ENCODE assay signal across 9 cellular contexts in genomic region chr10:50421026-50421719, GRCh38.
DNase-seq lines count a peak whose midpoint lies in the region; TF ChIP-seq lines count a peak whose summit lies in the region.
"Had no signal": no experiment of that assay in that cellular context is flagged by ENCODE, and none has a peak within 500 bp of the region (broad histone marks: within the 10 kb centered on the region; RNA-seq: fewer than 3 reads in every experiment).

No MANE protein-coding gene starts in this region.

- H2AFZ ChIP-seq in H9 (ENCODE audit: low read length) = no peak overlapping the region

- intact Hi-C loops in ascending aorta (cut with DNase I) = no loop called here

- H3K18ac ChIP-seq in H9 (ENCODE audit: insufficient read length, low read depth, low read length) = no peak overlapping the region

- no peak overlapping the region for H4K5ac ChIP-seq in H9 (ENCODE audit: insufficient read length, low read depth, low read length)

- no peak overlapping the region for H2BK120ac ChIP-seq in H9 (ENCODE audit: low read depth, low read length, poor library complexity, severe bottlenecking)

- H3K4ac ChIP-seq in H9 (ENCODE audit: low read depth, low read length) = no peak overlapping the region

- H3K27ac Mint-ChIP-seq in H9 = peak overlapping the region in 2 of 3 experiments; percentile 13 to 17; a peak in 2 of 7 replicates

- no peak overlapping the region for H2BK20ac ChIP-seq in H9 (ENCODE audit: low read depth, low read length, poor library complexity, severe bottlenecking)

- no peak overlapping the region for H3K27ac ChIP-seq in H9 (ENCODE audit: insufficient read length, low read depth, low read length)
- no peak overlapping the region for H3K27ac ChIP-seq in ascending aorta

- H3K4me1 Mint-ChIP-seq in H9 = peaks cover 25 to 29% of the 10 kb centered on the region in 2 experiments

- H2BK5ac ChIP-seq in H9 (ENCODE audit: insufficient read length, low read length) = no peak overlapping the region

- no peak overlapping the region for H3K9ac ChIP-seq in H9 (ENCODE audit: extremely low read depth, insufficient read length, low read length)

- peaks cover 11% of the 10 kb centered on the region for H3K23me2 ChIP-seq in H9 (ENCODE audit: insufficient read length, low read depth, low read length, poor library complexity, severe bottlenecking)

- peaks cover 3% of the 10 kb centered on the region; the same call in 1 of the 2 replicates for H3K27me3 Mint-ChIP-seq in H9 (ENCODE audit: low read depth)
- H3K27me3 Mint-ChIP-seq: central memory CD8-positive, alpha-beta T cell had no signal

- no peaks in the 10 kb centered on the region for H3K36me3 Mint-ChIP-seq in H9 (ENCODE audit: insufficient read depth in 1 of 3, low read depth in 3 of 3)

- H3K4me3 ChIP-seq in ascending aorta = no peak overlapping the region

- no peaks in the 10 kb centered on the region for H3K79me1 ChIP-seq in H9 (ENCODE audit: insufficient read depth, low read depth, low read length, poor library complexity, severe bottlenecking)

- no CpG with 5 or more reads among the region's 6 CpGs for WGBS in H9 (ENCODE audit: extremely low coverage, insufficient read length, low lambda C conversion rate)

- no peak overlapping the region for H4K8ac ChIP-seq in H9 (replicated peaks; ENCODE audit: insufficient read length, low read depth, low read length)

- no peak overlapping the region for H2AK5ac ChIP-seq in H9 (ENCODE audit: insufficient read length, low read length)

- TF ChIP-seq CTCF in H9 (conservative IDR thresholded peaks at IDR 0.05) (peak; percentile 89), ascending aorta (IDR thresholded peaks at IDR 0.05) (peak; percentile 35 to 58 (median 54))

- no peak overlapping the region for H3K4me2 ChIP-seq in H9 (ENCODE audit: insufficient read depth, insufficient read length, low read length)

- H3K4me1 ChIP-seq in H9 (ENCODE audit: insufficient read depth, low read length) (peaks cover 5% of the 10 kb centered on the region; the same call in 1 of the 2 replicates), ascending aorta (peaks cover 0 to 9% of the 10 kb centered on the region in 2 donors)

- no peak overlapping the region for H4K91ac ChIP-seq in H9 (ENCODE audit: insufficient read length, low read depth, low read length)

- H4K20me1 ChIP-seq in H9 (ENCODE audit: control insufficient read depth, insufficient read depth, insufficient read length) = no peaks in the 10 kb centered on the region

- H3K79me2 ChIP-seq in H9 (ENCODE audit: insufficient read depth, low read length) = no peaks in the 10 kb centered on the region

- H3K14ac ChIP-seq in H9 (ENCODE audit: insufficient read depth, low read length) = no peak overlapping the region

- H3K9me3 Mint-ChIP-seq in H9 = no peaks in the 10 kb centered on the region; a peak in 1 of 5 replicates
- H3K9me3 Mint-ChIP-seq: central memory CD8-positive, alpha-beta T cell had no signal

- H3K56ac ChIP-seq in H9 (ENCODE audit: insufficient read length, low read depth, low read length) = no peak overlapping the region

- no peak overlapping the region for H3K23ac ChIP-seq in H9 (ENCODE audit: insufficient read length, low read depth, low read length)

- no peak overlapping the region for H3K4me3 Mint-ChIP-seq in H9
- H3K4me3 Mint-ChIP-seq: central memory CD8-positive, alpha-beta T cell had no signal

- H3K27me3 ChIP-seq in H9 (ENCODE audit: insufficient read depth, low read length) (no peaks in the 10 kb centered on the region), ascending aorta (no peaks in the 10 kb centered on the region)

- H3T11ph ChIP-seq in H9 (ENCODE audit: low read length) = no peak overlapping the region

- H2BK15ac ChIP-seq in H9 (ENCODE audit: low read depth, low read length) = no peak overlapping the region; the same call in 1 of the 2 replicates

- H3K9me3 ChIP-seq in H9 (ENCODE audit: control insufficient read depth, low read depth, low read length) = no peaks in the 10 kb centered on the region
- H3K9me3 ChIP-seq in ascending aorta = no peaks in the 10 kb centered on the region

- DNase-seq in activated naive CD4-positive, alpha-beta T cell treated with Interleukin-2 at 50 U/mL for 16 hours = peak; percentile 36
- DNase-seq in activated naive CD4-positive, alpha-beta T cell (lab: John Stamatoyannopoulos, UW) = no peak
- peak; percentile 55 for DNase-seq in H9
- peak; percentile 47 for DNase-seq in NCI-H226
- peak in 1 of 2 donors; percentile 67 for DNase-seq in ascending aorta (ENCODE audit: low spot score in 2 of 2)
- peak; percentile 70 for DNase-seq in islet precursor cell
- peak; percentile 74 for DNase-seq in superior temporal gyrus (ENCODE audit: extremely low spot score)
- no peak for DNase-seq in NCI-H345 (lab: John Stamatoyannopoulos, UW)

- no peak overlapping the region for H2BK12ac ChIP-seq in H9 (ENCODE audit: insufficient read length, low read depth, low read length)

- no peaks in the 10 kb centered on the region for H3K36me3 ChIP-seq in ascending aorta

Comparison
In these comparisons a context has a peak if more than half of its experiments do, and no peak if none do; other contexts are left out.
1. DNase-seq: peak in activated naive CD4-positive, alpha-beta T cell treated with Interleukin-2 at 50 U/mL for 16 hours (single experiment), H9 (single experiment), NCI-H226 (single experiment), islet precursor cell (single experiment) and superior temporal gyrus (single experiment); none in activated naive CD4-positive, alpha-beta T cell (0 of 4) and NCI-H345 (single experiment).